In genomic region chr7:32462966-32463365, GRCh38 we compare ENCODE assay signal across 13 cellular contexts.
"Had no signal": no experiment of that assay in that cellular context is flagged by ENCODE, and none has a peak within 500 bp of the region (broad histone marks: within the 10 kb centered on the region; RNA-seq: fewer than 3 reads in every experiment).

No MANE protein-coding gene starts in this region.

- H3K36me3 Mint-ChIP-seq: naive B cell had no signal

- H3K36me3 ChIP-seq: adrenal gland, gastroesophageal sphincter, lower lobe of right lung, neutrophil had no signal

- H3K4me3 Mint-ChIP-seq: naive B cell had no signal

- H3K9me3 ChIP-seq: adrenal gland, gastroesophageal sphincter, lower lobe of right lung, neutrophil had no signal

- H3K27me3 ChIP-seq: adrenal gland, gastroesophageal sphincter, neutrophil had no signal

- H3K27ac ChIP-seq: adrenal gland, gastroesophageal sphincter, lower lobe of right lung, neutrophil had no signal

- ATAC-seq: gastroesophageal sphincter, lower lobe of right lung had no signal

- H3K4me1 Mint-ChIP-seq: naive B cell had no signal

- H3K4me3 ChIP-seq: adrenal gland, gastroesophageal sphincter, lower lobe of right lung had no signal

- H3K4me1 ChIP-seq: adrenal gland, gastroesophageal sphincter, lower lobe of right lung had no signal

- DNase-seq: activated naive CD4-positive, alpha-beta T cell treated with anti-CD3 and anti-CD28 coated beads, Interleukin-2, amount 50 U/mL, for 16 hours; activated T-cell treated with anti-CD3 and anti-CD28 coated beads, Interleukin-2, amount 50 U/mL, for 1 hour; adrenal gland; caudate nucleus; cortex of kidney; effector CD8-positive, alpha-beta T cell; lower lobe of right lung; midbrain; naive B cell; posterior cingulate gyrus; small intestine had no signal
